ENCODE assay signal across 9 cellular contexts in genomic region chr7:47552631-47553030, GRCh38. TPM values are rescaled to one million over a fixed set of nuclear protein-coding genes. Genes with fewer than 3 reads are reported as not detected.
DNase-seq lines count a peak whose midpoint lies in the region; ATAC-seq and TF ChIP-seq lines count a peak whose summit lies in the region.
"Had no signal": no experiment of that assay in that cellular context is flagged by ENCODE, and none has a peak within 500 bp of the region (broad histone marks: within the 10 kb centered on the region; RNA-seq: fewer than 3 reads in every experiment).

No MANE protein-coding gene starts in this region.

- POLR2A ChIA-PET in Panc1 (lab: Charles Lee): no interaction called here
- POLR2A ChIA-PET in CD4-positive, alpha-beta T cell (lab: Charles Lee): no interaction called here

- no peak overlapping the region for H3K27ac Mint-ChIP-seq in CD4-positive, alpha-beta T cell

- TF ChIP-seq CTCF in Panc1 (IDR thresholded peaks at IDR 0.05): no peak
- no peak for TF ChIP-seq CTCF in mucosa of descending colon (IDR thresholded peaks at IDR 0.05)
- TF ChIP-seq CTCF in CD4-positive, alpha-beta T cell (IDR thresholded peaks at IDR 0.05): no peak

- DNase-seq in Panc1 (ENCODE audit: low read depth, low spot score) (no peak), mucosa of descending colon (no peak), middle frontal gyrus (ENCODE audit: extremely low spot score, low spot score) (no peak), SK-N-DZ (ENCODE audit: low spot score) (no peak), NCI-H2227 (lab: John Stamatoyannopoulos, UW; ENCODE audit: unreplicated experiment) (no peak)
- DNase-seq in CD4-positive, alpha-beta T cell: no peak

- in situ Hi-C loops in Panc1 (cut with HindIII; ENCODE audit: low pct_unique_long_range_greater_than_20kb, low sequenced_read_pairs): no loop called here

- H3K4me1 ChIP-seq in Panc1 (ENCODE audit: control insufficient read depth, insufficient read depth, low read length): peaks cover 92% of the 10 kb centered on the region
- peaks cover 5% of the 10 kb centered on the region for H3K4me1 ChIP-seq in mucosa of descending colon (ENCODE audit: low read depth)

- H3K4me3 ChIP-seq in Panc1 (ENCODE audit: low read depth in 2 of 2, low read length in 2 of 2) (no peak overlapping the region), mucosa of descending colon (no peak overlapping the region)

- H3K27ac ChIP-seq in Panc1 (ENCODE audit: low read length): peak overlapping the region; percentile 99
- H3K27ac ChIP-seq in CD4-positive, alpha-beta T cell (ENCODE audit: low read depth, low read length): no peak overlapping the region

- peak; percentile 99 for ATAC-seq in GM18505 (IDR thresholded peaks at IDR 0.05; ENCODE audit: unreplicated experiment)
- ATAC-seq in HG02610 (IDR thresholded peaks at IDR 0.05; ENCODE audit: unreplicated experiment): peak; percentile 98
- ATAC-seq in Panc1: no peak
- ATAC-seq in mucosa of descending colon: peak; percentile 28
- no peak for ATAC-seq in CD4-positive, alpha-beta T cell (ENCODE audit: poor library complexity)

- BruUV-seq in Panc1 (replicated peaks; lab: Mats Ljungman, UMichigan): TSS peak; percentile 11

- intact Hi-C loops in Panc1 (cut with micrococcal nuclease; ENCODE audit: unreplicated experiment): no loop called here
- intact Hi-C loops in mucosa of descending colon (cut with DNase I, micrococcal nuclease): no loop called here
- intact Hi-C loops in CD4-positive, alpha-beta T cell (cut with DNase I, micrococcal nuclease): no loop called here

- no peaks in the 10 kb centered on the region for H3K4me1 Mint-ChIP-seq in CD4-positive, alpha-beta T cell (ENCODE audit: low read depth)

- CTCF ChIA-PET in Panc1 (lab: Charles Lee): interaction anchor here (1.0 kb wide), 1 partner anchor 11 kb away, joined by 3 read pairs; no protein-coding TSS in a partner anchor
- CTCF ChIA-PET in CD4-positive, alpha-beta T cell (lab: Charles Lee): no interaction called here

- no peaks in the 10 kb centered on the region for H3K27me3 ChIP-seq in Panc1 (ENCODE audit: control insufficient read depth, insufficient read depth, low read length)
- H3K27me3 ChIP-seq in CD4-positive, alpha-beta T cell (ENCODE audit: control insufficient read depth, insufficient read depth, low read length): no peaks in the 10 kb centered on the region

- H3K27me3 Mint-ChIP-seq in CD4-positive, alpha-beta T cell: no peaks in the 10 kb centered on the region

- H3K9me3 ChIP-seq in Panc1 (ENCODE audit: control insufficient read depth, insufficient read depth, low read depth, low read length): no peaks in the 10 kb centered on the region
- no peaks in the 10 kb centered on the region for H3K9me3 ChIP-seq in mucosa of descending colon
- H3K9me3 ChIP-seq in CD4-positive, alpha-beta T cell (ENCODE audit: control insufficient read depth, low read length): no peaks in the 10 kb centered on the region

- TF ChIP-seq POLR2A in GM18505 (IDR thresholded peaks at IDR 0.05; ENCODE audit: borderline replicate concordance, extremely low read depth, insufficient read depth, insufficient read length): no peak

- no peak overlapping the region for H3K4me3 Mint-ChIP-seq in CD4-positive, alpha-beta T cell
- H3K4me3 Mint-ChIP-seq: neural crest cell had no signal

- no peaks in the 10 kb centered on the region for H3K36me3 Mint-ChIP-seq in CD4-positive, alpha-beta T cell (ENCODE audit: low read depth)

- no peaks in the 10 kb centered on the region for H3K9me3 Mint-ChIP-seq in CD4-positive, alpha-beta T cell
- H3K9me3 Mint-ChIP-seq: neural crest cell had no signal

- H3K36me3 ChIP-seq in Panc1 (ENCODE audit: control insufficient read depth, insufficient read depth, low read length) (no peaks in the 10 kb centered on the region), mucosa of descending colon (ENCODE audit: low read depth) (no peaks in the 10 kb centered on the region)

RNA-seq across cellular contexts. Expression of gene TNS3, which starts 29.3 kb away (rescaled TPM):
- total RNA-seq in Panc1 (2021; ENCODE audit: unreplicated experiment) (533 TPM), mucosa of descending colon (10 to 100 TPM; 69.1 to 98.9 (median 69.9) TPM)
- 322 TPM for polyA plus RNA-seq in Panc1 (2012; ENCODE audit: insufficient read length)
- total RNA-seq in CD4-positive, alpha-beta T cell: under 1 TPM; 0.16 to 0.47 TPM
- polyA plus RNA-seq in SK-N-DZ (2014; cell fraction: cytosol; rRNA removed): 14.4 and 16.0 TPM in 2 replicates
- polyA plus RNA-seq in SK-N-DZ (2014; cell fraction: nucleus; rRNA removed): 12.0 and 12.8 TPM in 2 replicates

Comparison
In these comparisons a context has a peak if more than half of its experiments do, and no peak if none do; other contexts are left out.
1. ATAC-seq: peak in GM18505 (single experiment), HG02610 (single experiment) and mucosa of descending colon (single experiment); none in Panc1 (single experiment) and CD4-positive, alpha-beta T cell (single experiment).
2. RNA of gene TNS3, which starts 29.3 kb away (total RNA-seq): 533 TPM in Panc1 (single experiment) and 69.1 to 98.9 TPM in mucosa of descending colon; 0.16 to 0.47 TPM in CD4-positive, alpha-beta T cell; every median in the first group is over 10 times any median in the second.